4 cellular contexts compared by ENCODE assay signal in the genomic region with DNA sequence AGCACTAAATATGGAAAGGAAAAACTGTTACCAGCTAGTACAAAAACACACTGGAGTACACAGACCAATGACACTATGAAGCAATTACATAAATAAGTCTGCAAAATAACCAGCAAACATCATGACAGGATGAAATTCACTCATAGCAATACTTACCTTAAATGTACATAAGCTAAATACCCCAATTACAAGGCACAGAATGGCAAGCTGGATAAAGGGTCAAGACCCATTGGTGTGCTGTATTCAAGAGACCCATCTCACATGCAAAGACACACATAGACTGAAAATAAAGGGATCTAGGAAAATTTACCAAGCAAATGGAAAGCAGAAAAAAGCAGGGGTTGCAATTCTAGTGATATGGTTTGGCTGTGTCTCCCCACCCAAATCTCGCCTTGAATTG. TPM values are rescaled to one million over a fixed set of nuclear protein-coding genes. Genes with fewer than 3 reads are reported as not detected.
"Had no signal": no experiment of that assay in that cellular context is flagged by ENCODE, and none has a peak within 500 bp of the region (broad histone marks: within the 10 kb centered on the region; RNA-seq: fewer than 3 reads in every experiment).

No MANE protein-coding gene starts in this region.

- H3K4me3 ChIP-seq: MG63 had no signal

- H3K9me3 ChIP-seq: MG63 had no signal

- H3K36me3 ChIP-seq: MG63 had no signal

RNA-seq across cellular contexts. Expression of a gene that starts 44.0 kb away (rescaled TPM):
- total RNA-seq: LHCN-M2, M059J, MCF 10A had no signal

RNA-seq across cellular contexts. Expression of a gene that starts 57.2 kb away (rescaled TPM):
- total RNA-seq: LHCN-M2, M059J had no signal
